6 cellular contexts compared by ENCODE assay signal in the genomic region with DNA sequence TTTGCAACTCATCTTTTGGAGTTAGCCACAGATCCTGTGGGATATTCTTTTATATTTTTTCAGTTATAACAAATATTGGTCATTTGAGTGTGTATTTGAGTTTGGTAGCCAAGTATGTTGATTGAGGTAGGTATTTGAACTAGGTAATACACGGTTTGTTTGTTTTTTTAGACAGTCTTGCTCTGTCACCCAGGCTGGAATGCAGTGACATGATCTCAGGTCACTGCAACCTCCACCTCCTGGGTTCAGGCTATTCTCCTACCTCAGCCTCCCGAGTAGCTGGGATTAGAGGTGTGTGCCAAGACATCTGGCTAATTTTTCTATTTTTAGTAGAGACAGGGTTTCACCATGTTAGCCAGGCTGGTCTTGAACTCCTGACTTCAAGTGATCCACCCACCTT. TPM values are rescaled to one million over a fixed set of nuclear protein-coding genes. Genes with fewer than 3 reads are reported as not detected.
"Had no signal": no experiment of that assay in that cellular context is flagged by ENCODE, and none has a peak within 500 bp of the region (broad histone marks: within the 10 kb centered on the region; RNA-seq: fewer than 3 reads in every experiment).

No MANE protein-coding gene starts in this region.

RNA-seq across cellular contexts. Expression of a gene that starts 37.0 kb away (rescaled TPM):
- total RNA-seq: OCI-LY7, Right ventricle myocardium inferior, Right ventricle myocardium superior, RPMI7951, SJSA1, SK-MEL-5 had no signal
